Comparison of ENCODE assay signal across 28 cellular contexts in genomic region chr10:105725007-105725406, GRCh38.
"Had no signal": no experiment of that assay in that cellular context is flagged by ENCODE, and none has a peak within 500 bp of the region (broad histone marks: within the 10 kb centered on the region; RNA-seq: fewer than 3 reads in every experiment).

No MANE protein-coding gene starts in this region.

- DNase-seq: stimulated activated CD4-positive, alpha-beta T cell treated with anti-CD3 and anti-CD28 coated beads, Interleukin-2, amount 100 ng/mL, for 48 hours; stimulated activated CD4-positive, alpha-beta T cell treated with anti-CD3 and anti-CD28 coated beads, Interleukin-4, amount 100 ng/mL, for 1 hour; stimulated activated CD4-positive, alpha-beta T cell treated with anti-CD3 and anti-CD28 coated beads, Interleukin-4, amount 100 ng/mL, for 24 hours; stimulated activated CD4-positive, alpha-beta T cell treated with anti-CD3 and anti-CD28 coated beads, Interleukin-4, amount 100 ng/mL, for 4 hours; stimulated activated CD8-positive, alpha-beta memory T cell treated with anti-CD3 and anti-CD28 coated beads, Interleukin-4, amount 100 ng/mL, for 48 hours; stimulated activated naive B cell treated with anti-CD40 and anti-IgM and Interleukin-4, amounts not matched to agents 10 μg/mL and 1 μg/mL and 100 μg/mL, for 72 hours; stimulated activated naive CD4-positive, alpha-beta T cell; stimulated activated naive CD4-positive, alpha-beta T cell treated with Interleukin-2 at 50 U/mL for 16 hours; stimulated activated naive CD8-positive, alpha-beta T cell treated with anti-CD3 and anti-CD28 coated beads, Interleukin-15, amount 100 ng/mL, for 72 hours; stimulated activated naive CD8-positive, alpha-beta T cell treated with anti-CD3 and anti-CD28 coated beads, Interleukin-15, Interleukin-2, amounts not matched to agents 100 U/mL and 50 U/mL, for 24 hours; stomach; substantia nigra; testis; thyroid gland; tibial artery; transverse colon; upper lobe of left lung; upper lobe of right lung; uterus had no signal

- FAIRE-seq: urothelium cell line had no signal

- H3K4me3 ChIP-seq: stomach, suprapubic skin, testis, thoracic aorta, thyroid gland, tibial artery, tibial nerve, transverse colon, upper lobe of left lung, upper lobe of right lung, uterus, vagina had no signal

- ATAC-seq: stimulated activated effector memory CD8-positive, alpha-beta T cell treated with anti-CD3 and anti-CD28 coated beads, Interleukin-12 subunit alpha, Interleukin-12 subunit beta, amount 100 ng/mL, for 72 hours; stimulated activated memory B cell treated with anti-CD40 and anti-IgM and Interleukin-4, amounts not matched to agents 10 μg/mL and 1 μg/mL and 100 μg/mL, for 72 hours; stimulated activated naive B cell treated with anti-CD40 and anti-IgM and Interleukin-4, amounts not matched to agents 10 μg/mL and 1 μg/mL and 100 μg/mL, for 72 hours; stimulated activated naive CD8-positive, alpha-beta T cell treated with anti-CD3 and anti-CD28 coated beads, Interleukin-15, amount 100 ng/mL, for 72 hours; stimulated activated naive CD8-positive, alpha-beta T cell treated with anti-CD3 and anti-CD28 coated beads, Interleukin-15, Interleukin-2, amounts not matched to agents 100 U/mL and 50 U/mL, for 24 hours; upper lobe of right lung had no signal

- H3K27ac Mint-ChIP-seq: stimulated activated effector memory CD8-positive, alpha-beta T cell treated with anti-CD3 and anti-CD28 coated beads, Interleukin-12 subunit alpha, Interleukin-12 subunit beta, amount 100 ng/mL, for 72 hours; stimulated activated memory B cell treated with anti-CD40 and anti-IgM and Interleukin-4, amounts not matched to agents 10 μg/mL and 1 μg/mL and 100 μg/mL, for 72 hours; stimulated activated naive B cell treated with anti-CD40 and anti-IgM and Interleukin-4, amounts not matched to agents 10 μg/mL and 1 μg/mL and 100 μg/mL, for 72 hours; stimulated activated naive CD8-positive, alpha-beta T cell treated with anti-CD3 and anti-CD28 coated beads, Interleukin-15, amount 100 ng/mL, for 72 hours; stimulated activated naive CD8-positive, alpha-beta T cell treated with anti-CD3 and anti-CD28 coated beads, Interleukin-15, Interleukin-2, amounts not matched to agents 100 ng/mL and 50 ng/mL, for 24 hours; type B pancreatic cell had no signal

- H3K36me3 Mint-ChIP-seq: stimulated activated effector memory CD8-positive, alpha-beta T cell treated with anti-CD3 and anti-CD28 coated beads, Interleukin-12 subunit alpha, Interleukin-12 subunit beta, amount 100 ng/mL, for 72 hours; stimulated activated memory B cell treated with anti-CD40 and anti-IgM and Interleukin-4, amounts not matched to agents 10 μg/mL and 1 μg/mL and 100 μg/mL, for 72 hours; stimulated activated naive B cell treated with anti-CD40 and anti-IgM and Interleukin-4, amounts not matched to agents 10 μg/mL and 1 μg/mL and 100 μg/mL, for 72 hours; type B pancreatic cell had no signal

- H3K4me3 Mint-ChIP-seq: stimulated activated effector memory CD8-positive, alpha-beta T cell treated with anti-CD3 and anti-CD28 coated beads, Interleukin-12 subunit alpha, Interleukin-12 subunit beta, amount 100 ng/mL, for 72 hours; stimulated activated memory B cell treated with anti-CD40 and anti-IgM and Interleukin-4, amounts not matched to agents 10 μg/mL and 1 μg/mL and 100 μg/mL, for 72 hours; stimulated activated naive B cell treated with anti-CD40 and anti-IgM and Interleukin-4, amounts not matched to agents 10 μg/mL and 1 μg/mL and 100 μg/mL, for 72 hours; stimulated activated naive CD8-positive, alpha-beta T cell treated with anti-CD3 and anti-CD28 coated beads, Interleukin-15, amount 100 ng/mL, for 72 hours; stimulated activated naive CD8-positive, alpha-beta T cell treated with anti-CD3 and anti-CD28 coated beads, Interleukin-15, Interleukin-2, amounts not matched to agents 100 ng/mL and 50 ng/mL, for 24 hours; type B pancreatic cell had no signal

- H3K27ac ChIP-seq: stomach, suprapubic skin, testis, thoracic aorta, thyroid gland, tibial artery, tibial nerve, transverse colon, upper lobe of left lung, upper lobe of right lung, uterus, vagina had no signal

- H3K4me1 Mint-ChIP-seq: stimulated activated effector memory CD8-positive, alpha-beta T cell treated with anti-CD3 and anti-CD28 coated beads, Interleukin-12 subunit alpha, Interleukin-12 subunit beta, amount 100 ng/mL, for 72 hours; stimulated activated memory B cell treated with anti-CD40 and anti-IgM and Interleukin-4, amounts not matched to agents 10 μg/mL and 1 μg/mL and 100 μg/mL, for 72 hours; stimulated activated naive B cell treated with anti-CD40 and anti-IgM and Interleukin-4, amounts not matched to agents 10 μg/mL and 1 μg/mL and 100 μg/mL, for 72 hours; stimulated activated naive CD8-positive, alpha-beta T cell treated with anti-CD3 and anti-CD28 coated beads, Interleukin-15, amount 100 ng/mL, for 72 hours had no signal

- H3K9me3 Mint-ChIP-seq: type B pancreatic cell had no signal

- H3K27me3 Mint-ChIP-seq: stimulated activated memory B cell treated with anti-CD40 and anti-IgM and Interleukin-4, amounts not matched to agents 10 μg/mL and 1 μg/mL and 100 μg/mL, for 72 hours; stimulated activated naive B cell treated with anti-CD40 and anti-IgM and Interleukin-4, amounts not matched to agents 10 μg/mL and 1 μg/mL and 100 μg/mL, for 72 hours; stimulated activated naive CD8-positive, alpha-beta T cell treated with anti-CD3 and anti-CD28 coated beads, Interleukin-15, amount 100 ng/mL, for 72 hours; stimulated activated naive CD8-positive, alpha-beta T cell treated with anti-CD3 and anti-CD28 coated beads, Interleukin-15, Interleukin-2, amounts not matched to agents 100 ng/mL and 50 ng/mL, for 24 hours; type B pancreatic cell had no signal

- H3K4me1 ChIP-seq: stomach, suprapubic skin, testis, thyroid gland, tibial artery, tibial nerve, upper lobe of right lung, uterus, vagina had no signal

- H3K9me3 ChIP-seq: stomach, suprapubic skin, testis, thoracic aorta, thyroid gland, tibial artery, tibial nerve, transverse colon, upper lobe of left lung, upper lobe of right lung, uterus, vagina had no signal

- H3K36me3 ChIP-seq: stomach, suprapubic skin, thoracic aorta, thyroid gland, tibial artery, tibial nerve, transverse colon, upper lobe of left lung, upper lobe of right lung, uterus, vagina had no signal

- H3K27me3 ChIP-seq: stomach, suprapubic skin, testis, thyroid gland, tibial artery, tibial nerve, transverse colon, upper lobe of left lung, upper lobe of right lung, uterus, vagina had no signal
